ENCODE assay signal across 21 cellular contexts in genomic region chr11:103125462-103125861, GRCh38.
"Had no signal": no experiment of that assay in that cellular context is flagged by ENCODE, and none has a peak within 500 bp of the region (broad histone marks: within the 10 kb centered on the region; RNA-seq: fewer than 3 reads in every experiment).

No MANE protein-coding gene starts in this region.

- H3K4me3 ChIP-seq: MG63, PC-9, Peyer's patch, SJCRH30 had no signal

- H3K27ac ChIP-seq: PC-9, Peyer's patch, SJCRH30 had no signal

- ATAC-seq: Right ventricle myocardium inferior, SK-N-SH treated with all-trans-retinoic acid at 6 μM for 48 hours had no signal

- H3K27me3 ChIP-seq: MG63, Peyer's patch, SJCRH30 had no signal

- H3K9me3 ChIP-seq: MG63, Peyer's patch, SJCRH30 had no signal

- H3K4me1 ChIP-seq: Peyer's patch, SJCRH30 had no signal

- H2AFZ ChIP-seq: PC-9 had no signal

- H3K36me3 ChIP-seq: SJCRH30 had no signal

- DNase-seq: KBM-7, MG63, NCI-H1092, NCI-H1105 treated with DMSO at 0.1 percent for 48 hours, NCI-H1417 treated with DMSO at 0.1 percent for 48 hours, NCI-H146, NCI-H1694 treated with DMSO at 0.1 percent for 48 hours, NCI-H1930, NCI-H2081, NCI-H2107, NCI-H2227 treated with DMSO at 0.1 percent for 48 hours, NCI-H524, NCI-H526 treated with DMSO at 0.1 percent for 48 hours, NCI-H748 treated with DMSO at 0.1 percent for 48 hours, OCI-M1, PC-9, Peyer's patch, SHP77 treated with DMSO at 0.1 percent for 48 hours, SJCRH30 had no signal

- H3K4me2 ChIP-seq: PC-9 had no signal
